In the genomic region with DNA sequence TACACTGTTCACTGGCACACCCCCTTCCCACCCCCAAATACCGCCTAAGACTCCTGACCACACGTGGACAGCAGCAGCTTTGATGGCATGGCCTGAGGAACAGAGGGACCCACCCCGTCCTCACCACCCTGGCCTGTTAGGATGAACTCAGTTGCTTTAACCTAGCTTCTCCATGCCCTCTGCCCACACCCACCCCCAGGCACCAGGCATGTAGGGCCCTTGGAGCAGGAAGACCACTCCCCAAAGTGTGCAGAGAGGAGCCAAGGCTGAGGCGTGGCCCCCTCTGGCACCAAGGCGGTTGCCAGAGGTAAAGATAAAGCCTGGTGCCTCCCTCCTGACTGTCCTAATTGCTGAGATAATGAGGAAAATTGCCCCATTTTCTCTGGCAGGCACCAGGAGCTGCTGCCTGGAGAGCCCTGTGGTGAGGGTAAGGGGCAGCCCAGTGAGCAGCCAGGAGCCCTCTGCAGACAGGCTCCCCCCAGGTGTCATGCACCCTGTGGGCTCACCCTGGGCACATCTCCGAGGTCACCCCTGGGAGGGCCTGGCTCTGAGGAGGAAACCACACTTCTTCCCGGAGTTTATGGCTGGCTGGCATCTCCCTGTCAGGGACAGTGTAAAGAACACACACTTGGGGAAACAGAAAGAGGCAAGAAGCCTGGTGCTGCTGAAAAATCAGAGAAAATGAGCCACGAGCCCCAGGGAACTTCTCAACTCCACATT, we compare ENCODE assay signal across 15 cellular contexts. TPM values are rescaled to one million over a fixed set of nuclear protein-coding genes. Genes with fewer than 3 reads are reported as not detected.
"Had no signal": no experiment of that assay in that cellular context is flagged by ENCODE, and none has a peak within 500 bp of the region (broad histone marks: within the 10 kb centered on the region; RNA-seq: fewer than 3 reads in every experiment).

No MANE protein-coding gene starts in this region.

- H3K36me3 ChIP-seq: breast epithelium, thyroid gland, vagina had no signal

- H3K9me3 ChIP-seq: breast epithelium, esophagus muscularis mucosa, left lung, thyroid gland, vagina had no signal

- DNase-seq: activated CD4-positive, alpha-beta memory T cell treated with anti-CD3 and anti-CD28 coated beads for 36 hours; activated gamma-delta T cell; activated T-cell treated with anti-CD3 and anti-CD28 coated beads, Interleukin-2, amount 50 U/mL, for 48 hours; foreskin melanocyte; left lung; mesendoderm; nephron progenitor cell; T1000; thyroid gland had no signal

- H3K27me3 ChIP-seq: breast epithelium, esophagus muscularis mucosa, thyroid gland, vagina had no signal

- H3K4me3 ChIP-seq: breast epithelium, esophagus muscularis mucosa, heart left ventricle, left lung, skin epidermis, thyroid gland, vagina had no signal

- ATAC-seq: left lung had no signal

- H3K27ac ChIP-seq: esophagus muscularis mucosa, left lung, thyroid gland, vagina had no signal

RNA-seq across cellular contexts. Expression of a gene that starts 50.9 kb away (rescaled TPM):
- total RNA-seq: esophagus muscularis mucosa, osteocyte, vagina had no signal
- polyA plus RNA-seq: heart left ventricle had no signal
